ENCODE assay signal across 1 cellular context in the genomic region with DNA sequence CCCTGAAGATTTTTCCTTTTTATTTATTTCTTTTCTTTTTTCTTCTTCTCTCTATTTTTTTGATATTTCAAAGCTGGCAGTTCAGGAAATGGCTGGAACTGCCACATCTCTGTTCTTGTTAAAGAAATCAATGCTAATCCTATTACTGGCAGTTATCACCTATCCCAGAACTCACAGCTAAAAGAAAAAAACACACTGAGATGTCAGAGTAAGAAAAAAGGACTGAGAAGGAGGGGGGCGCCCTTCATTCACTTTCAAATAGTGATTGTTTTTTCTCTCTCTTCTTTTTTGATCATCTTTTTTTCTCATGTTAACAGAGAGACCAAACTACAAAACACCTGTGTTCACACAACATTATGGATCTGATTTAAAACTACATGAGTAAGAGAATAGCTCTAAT.
TF ChIP-seq lines count a peak whose summit lies in the region.

No MANE protein-coding gene starts in this region.

TF ChIP-seq in GM23338, 12 proteins besides CTCF, POLR2A, EP300 and RAD21 (continued from another document):
- TF ChIP-seq POLR2AphosphoS5 (IDR thresholded peaks at IDR 0.05; ENCODE audit: low read depth) (no peak), NANOG (IDR thresholded peaks at IDR 0.05; ENCODE audit: borderline replicate concordance) (no peak)
